Comparison of ENCODE assay signal across 9 cellular contexts in genomic region chr11:14320020-14320419, GRCh38. TPM values are rescaled to one million over a fixed set of nuclear protein-coding genes. Genes with fewer than 3 reads are reported as not detected.
DNase-seq lines count a peak whose midpoint lies in the region; ATAC-seq lines count a peak whose summit lies in the region.
"Had no signal": no experiment of that assay in that cellular context is flagged by ENCODE, and none has a peak within 500 bp of the region (broad histone marks: within the 10 kb centered on the region; RNA-seq: fewer than 3 reads in every experiment).

No MANE protein-coding gene starts in this region.

- peaks cover 2% of the 10 kb centered on the region for H3K36me3 Mint-ChIP-seq in activated T-cell treated with anti-CD3 and anti-CD28 coated beads, Interleukin-2, amount 50 U/mL, for 4 hours (ENCODE audit: insufficient read depth)
- peaks cover 4% of the 10 kb centered on the region for H3K36me3 Mint-ChIP-seq in activated naive CD8-positive, alpha-beta T cell
- H3K36me3 Mint-ChIP-seq in stimulated activated naive B cell treated with anti-CD40 and anti-IgM and Interleukin-4, amounts not matched to agents 10 μg/mL and 1 μg/mL and 100 μg/mL, for 72 hours = peaks cover 11 to 14% of the 10 kb centered on the region in 2 donors

- H3K27me3 Mint-ChIP-seq in activated T-cell treated with anti-CD3 and anti-CD28 coated beads, Interleukin-2, amount 50 U/mL, for 4 hours (ENCODE audit: low read depth) = no peaks in the 10 kb centered on the region
- no peaks in the 10 kb centered on the region for H3K27me3 Mint-ChIP-seq in activated naive CD8-positive, alpha-beta T cell
- H3K27me3 Mint-ChIP-seq in stimulated activated naive B cell treated with anti-CD40 and anti-IgM and Interleukin-4, amounts not matched to agents 10 μg/mL and 1 μg/mL and 100 μg/mL, for 72 hours = no peaks in the 10 kb centered on the region

- DNase-seq in activated T-cell treated with anti-CD3 and anti-CD28 coated beads, Interleukin-2, amount 50 U/mL, for 4 hours = no peak
- DNase-seq in activated T-cell treated with anti-CD3 and anti-CD28 coated beads, Interleukin-2, amount 50 U/mL, for 48 hours = no peak
- no peak for DNase-seq in stimulated activated naive B cell treated with anti-CD40 and anti-IgM and Interleukin-4, amounts not matched to agents 10 μg/mL and 1 μg/mL and 100 μg/mL, for 72 hours
- no peak for DNase-seq in effector CD8-positive, alpha-beta T cell (lab: John Stamatoyannopoulos, UW)
- no peak for DNase-seq in medulla oblongata (ENCODE audit: extremely low spot score)
- DNase-seq: stimulated activated CD4-positive, alpha-beta T cell treated with anti-CD3 and anti-CD28 coated beads, Interleukin-4, amount 100 ng/mL, for 1 hour had no signal

- peak overlapping the region; percentile 20 for H3K4me3 Mint-ChIP-seq in activated T-cell treated with anti-CD3 and anti-CD28 coated beads, Interleukin-2, amount 50 U/mL, for 4 hours
- peak overlapping the region; percentile 60 for H3K4me3 Mint-ChIP-seq in activated naive CD8-positive, alpha-beta T cell
- H3K4me3 Mint-ChIP-seq in stimulated activated naive B cell treated with anti-CD40 and anti-IgM and Interleukin-4, amounts not matched to agents 10 μg/mL and 1 μg/mL and 100 μg/mL, for 72 hours = peak overlapping the region; percentile 25 to 57

- peak overlapping the region; percentile 73 for H3K27ac Mint-ChIP-seq in activated naive CD8-positive, alpha-beta T cell
- peak overlapping the region; percentile 81 for H3K27ac Mint-ChIP-seq in stimulated activated naive B cell treated with anti-CD40 and anti-IgM and Interleukin-4, amounts not matched to agents 10 μg/mL and 1 μg/mL and 100 μg/mL, for 72 hours

- no peaks in the 10 kb centered on the region for H3K9me3 Mint-ChIP-seq in activated T-cell treated with anti-CD3 and anti-CD28 coated beads, Interleukin-2, amount 50 U/mL, for 4 hours
- H3K9me3 Mint-ChIP-seq in activated naive CD8-positive, alpha-beta T cell (ENCODE audit: low read depth) = no peaks in the 10 kb centered on the region
- H3K9me3 Mint-ChIP-seq in stimulated activated naive B cell treated with anti-CD40 and anti-IgM and Interleukin-4, amounts not matched to agents 10 μg/mL and 1 μg/mL and 100 μg/mL, for 72 hours = no peaks in the 10 kb centered on the region

- ATAC-seq in activated T-cell treated with anti-CD3 and anti-CD28 coated beads, Interleukin-2, amount 50 U/mL, for 4 hours = peak; percentile 78 to 82
- ATAC-seq in HG03097 (IDR thresholded peaks at IDR 0.05; ENCODE audit: low FRiP score, unreplicated experiment) (peak; percentile 47), GM21367 (IDR thresholded peaks at IDR 0.05; ENCODE audit: unreplicated experiment) (no peak)
- peak in 1 of 2 donors; percentile 37 for ATAC-seq in stimulated activated naive B cell treated with anti-CD40 and anti-IgM and Interleukin-4, amounts not matched to agents 10 μg/mL and 1 μg/mL and 100 μg/mL, for 72 hours (replicated peaks)

- H3K4me1 Mint-ChIP-seq in activated T-cell treated with anti-CD3 and anti-CD28 coated beads, Interleukin-2, amount 50 U/mL, for 4 hours (ENCODE audit: low read depth) = peaks cover 56% of the 10 kb centered on the region
- H3K4me1 Mint-ChIP-seq in activated naive CD8-positive, alpha-beta T cell (ENCODE audit: low read depth) = peaks cover 57% of the 10 kb centered on the region
- H3K4me1 Mint-ChIP-seq in stimulated activated naive B cell treated with anti-CD40 and anti-IgM and Interleukin-4, amounts not matched to agents 10 μg/mL and 1 μg/mL and 100 μg/mL, for 72 hours = peaks cover 35 to 76% of the 10 kb centered on the region in 2 donors

RNA-seq across cellular contexts. Expression of gene RRAS2, which starts 39.0 kb away (rescaled TPM):
- 10 to 100 TPM; 49.2 to 56.9 (median 53.8) TPM for total RNA-seq in activated T-cell treated with anti-CD3 and anti-CD28 coated beads, Interleukin-2, amount 50 U/mL, for 4 hours
